In the genomic region with DNA sequence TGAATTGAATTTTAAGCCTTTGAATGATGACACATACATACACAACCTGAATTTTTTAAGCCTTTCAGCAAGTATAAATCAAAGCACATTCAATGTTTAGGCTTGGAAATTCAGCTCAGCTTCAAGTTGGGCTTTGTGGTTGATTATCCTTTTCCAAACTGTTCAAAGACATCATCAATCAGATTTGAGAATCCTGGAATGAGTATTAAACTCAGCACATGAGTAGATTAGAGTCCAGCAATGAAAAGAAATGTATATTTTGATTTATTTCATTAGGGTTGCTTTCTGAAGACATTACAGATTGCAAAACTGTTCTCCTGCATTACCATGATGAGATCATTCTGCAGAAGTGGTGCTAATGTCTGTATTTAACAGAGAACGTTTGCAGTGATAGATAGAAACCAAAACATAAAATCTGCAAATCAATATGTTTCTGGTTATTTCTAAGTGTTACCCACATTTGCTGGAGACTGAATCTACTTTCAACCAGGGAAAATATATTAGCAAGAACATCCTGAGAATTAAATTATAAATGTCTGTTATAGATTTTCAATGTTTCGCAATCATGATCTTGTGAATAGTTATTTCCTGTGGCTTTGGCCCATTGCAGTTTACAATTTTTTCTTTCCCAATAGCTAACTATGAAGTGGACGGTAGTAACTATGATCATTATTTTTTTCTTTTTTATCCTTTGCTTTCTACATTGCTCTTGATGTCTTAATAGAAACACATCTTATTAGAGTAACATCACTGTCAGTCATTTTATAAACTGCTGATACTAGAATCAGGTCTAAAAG, we compare ENCODE assay signal across 17 cellular contexts.
DNase-seq lines count a peak whose midpoint lies in the region; ATAC-seq, FAIRE-seq and TF ChIP-seq lines count a peak whose summit lies in the region.
"Had no signal": no experiment of that assay in that cellular context is flagged by ENCODE, and none has a peak within 500 bp of the region (broad histone marks: within the 10 kb centered on the region; RNA-seq: fewer than 3 reads in every experiment).

No MANE protein-coding gene starts in this region.

- no peaks in the 10 kb centered on the region for H3K36me3 Mint-ChIP-seq in MCF 10A (ENCODE audit: insufficient read depth, unreplicated experiment)

- DNase-seq in MCF 10A (ENCODE audit: unreplicated experiment): peak; percentile 13
- no peak for DNase-seq in mammary epithelial cell
- peak; percentile 45 for DNase-seq in MV-4-11 (lab: John Stamatoyannopoulos, UW)
- peak; percentile 64 to 75 for DNase-seq in fibroblast of lung (ENCODE audit: low read depth in 2 of 2)
- peak; percentile 51 for DNase-seq in stromal cell of bone marrow (ENCODE audit: low read depth)
- DNase-seq in urothelium cell line (ENCODE audit: low spot score): no peak
- DNase-seq in mesendoderm: no peak
- DNase-seq: 8988T; CD4-positive, alpha-beta T cell; DMS79; GDM1; NCI-H1092 treated with DMSO at 0.1 percent for 48 hours; NCI-H1694; NCI-H748 treated with DMSO at 0.1 percent for 48 hours had no signal

- H3K9ac ChIP-seq in mammary epithelial cell (ENCODE audit: insufficient read depth, low read length) (no peak overlapping the region), fibroblast of lung (ENCODE audit: insufficient read depth, low read length) (no peak overlapping the region), mesendoderm (ENCODE audit: low read length) (no peak overlapping the region)

- H3K27ac ChIP-seq in mammary epithelial cell (ENCODE audit: insufficient read depth, low read depth, low read length) (no peak overlapping the region), fibroblast of lung (ENCODE audit: insufficient read depth, low read length) (no peak overlapping the region), mesendoderm (ENCODE audit: low read depth, low read length) (no peak overlapping the region)
- H3K27ac ChIP-seq: SK-N-MC had no signal

- H3K4me1 Mint-ChIP-seq in MCF 10A (ENCODE audit: insufficient read depth, unreplicated experiment): peaks cover 6% of the 10 kb centered on the region

- H3K27me3 ChIP-seq in mammary epithelial cell (ENCODE audit: insufficient read depth, low read length) (no peaks in the 10 kb centered on the region), fibroblast of lung (ENCODE audit: control insufficient read depth, insufficient read depth, low read length) (no peaks in the 10 kb centered on the region), mesendoderm (ENCODE audit: insufficient read depth, low read length, poor library complexity) (no peaks in the 10 kb centered on the region)

- H4K20me1 ChIP-seq in mammary epithelial cell (ENCODE audit: insufficient read depth, low read length) (no peaks in the 10 kb centered on the region), fibroblast of lung (ENCODE audit: control insufficient read depth, extremely low read depth, insufficient read depth, low read length) (no peaks in the 10 kb centered on the region)

- TF ChIP-seq CTCF in MCF 10A (IDR thresholded peaks at IDR 0.05; ENCODE audit: unreplicated experiment) (no peak), mammary epithelial cell (conservative IDR thresholded peaks at IDR 0.05 in 1 of 2, IDR thresholded peaks at IDR 0.05 in 1 of 2; ENCODE audit: extremely low read depth in 1 of 2, insufficient read depth in 1 of 2, low read depth in 1 of 2, low read length in 2 of 2) (no peak), fibroblast of lung (conservative IDR thresholded peaks at IDR 0.05 in 1 of 2, IDR thresholded peaks at IDR 0.05 in 1 of 2; ENCODE audit: low read depth in 1 of 2, low read length in 2 of 2) (no peak)

- H2BK5ac ChIP-seq in mesendoderm (ENCODE audit: low read length): no peak overlapping the region

- no TSS peak for BruUV-seq in MCF 10A (replicated peaks; lab: Mats Ljungman, UMichigan)
- no TSS peak for BruUV-seq in mammary epithelial cell (replicated peaks; lab: Mats Ljungman, UMichigan)

- H3K4ac ChIP-seq in mesendoderm (ENCODE audit: low read depth, low read length): no peak overlapping the region

- H2BK15ac ChIP-seq in mesendoderm (replicated peaks; ENCODE audit: low read depth): no peak overlapping the region

- H4K8ac ChIP-seq in mesendoderm (ENCODE audit: low read depth, low read length): no peak overlapping the region

- H3K36me3 ChIP-seq in mammary epithelial cell (ENCODE audit: insufficient read depth, low read length) (no peaks in the 10 kb centered on the region), fibroblast of lung (ENCODE audit: control insufficient read depth, insufficient read depth, low read length) (no peaks in the 10 kb centered on the region), mesendoderm (ENCODE audit: control insufficient read depth, insufficient read depth, low read length) (no peaks in the 10 kb centered on the region)

- H3K79me2 ChIP-seq in mammary epithelial cell (ENCODE audit: insufficient read depth, low read length): no peaks in the 10 kb centered on the region
- no peaks in the 10 kb centered on the region for H3K79me2 ChIP-seq in fibroblast of lung (ENCODE audit: control insufficient read depth, insufficient read depth, low read length)
- no peaks in the 10 kb centered on the region for H3K79me2 ChIP-seq in mesendoderm (ENCODE audit: control insufficient read depth, insufficient read depth, low read length)

- ATAC-seq in HG03108 (IDR thresholded peaks at IDR 0.05; ENCODE audit: unreplicated experiment): no peak
- ATAC-seq: HCT116 had no signal

- H3K4me2 ChIP-seq in mammary epithelial cell (ENCODE audit: insufficient read depth, low read depth, low read length): no peak overlapping the region
- no peak overlapping the region for H3K4me2 ChIP-seq in fibroblast of lung (ENCODE audit: extremely low read depth, insufficient read depth, low read length)
- H3K4me2 ChIP-seq in mesendoderm (ENCODE audit: low read length): no peak overlapping the region

- no peak overlapping the region for H3K56ac ChIP-seq in mesendoderm (ENCODE audit: low read length)

- POLR2A ChIA-PET in MCF 10A (lab: Yijun Ruan, JAX): interaction anchor here (0.6 to 0.9 kb wide), 2 partner anchors 46 to 708 kb away, joined by 3 read pairs; no protein-coding TSS in a partner anchor

- H3K4me3 ChIP-seq in mammary epithelial cell (replicated peaks in 1 of 3; ENCODE audit: insufficient read depth in 1 of 3, low read depth in 2 of 3, low read length in 3 of 3) (no peak overlapping the region), fibroblast of lung (replicated peaks in 1 of 4; ENCODE audit: control extremely low read depth in 1 of 4, insufficient read depth in 1 of 4, low read depth in 3 of 4, low read length in 4 of 4) (no peak overlapping the region), mesendoderm (ENCODE audit: low read length) (no peak overlapping the region)
- H3K4me3 ChIP-seq: SK-N-MC had no signal

- H2BK120ac ChIP-seq in mesendoderm (ENCODE audit: low read depth, low read length): no peak overlapping the region

- H4K5ac ChIP-seq in mesendoderm (ENCODE audit: low read length): no peak overlapping the region

- H3K27me3 Mint-ChIP-seq in MCF 10A (ENCODE audit: insufficient read depth, unreplicated experiment): no peaks in the 10 kb centered on the region
- H3K27me3 Mint-ChIP-seq: CD4-positive, alpha-beta T cell had no signal

- no peak overlapping the region for H3K18ac ChIP-seq in mesendoderm (ENCODE audit: low read length)

- no peak for FAIRE-seq in urothelium cell line (lab: Jason Lieb, UNC)

- H2AFZ ChIP-seq in mammary epithelial cell (ENCODE audit: low read depth, low read length) (no peak overlapping the region), fibroblast of lung (ENCODE audit: low read length) (no peak overlapping the region)

- H3K4me1 ChIP-seq in mammary epithelial cell (ENCODE audit: insufficient read depth, low read length): no peaks in the 10 kb centered on the region
- no peaks in the 10 kb centered on the region for H3K4me1 ChIP-seq in fibroblast of lung (ENCODE audit: control insufficient read depth, extremely low read depth, insufficient read depth, low read length)
- H3K4me1 ChIP-seq in mesendoderm (ENCODE audit: control insufficient read depth, low read depth, low read length): no peaks in the 10 kb centered on the region

- no peak overlapping the region for H3K23ac ChIP-seq in mesendoderm (ENCODE audit: low read length)

- H3K9me3 ChIP-seq in mammary epithelial cell (replicated peaks; ENCODE audit: insufficient read depth, low read length) (no peaks in the 10 kb centered on the region), fibroblast of lung (ENCODE audit: control insufficient read depth, insufficient read depth, low read depth, low read length) (no peaks in the 10 kb centered on the region)

- dilution Hi-C loops in mammary epithelial cell (cut with HindIII; ENCODE audit: low sequenced_read_pairs): no loop called here

- WGBS in mammary epithelial cell (ENCODE audit: low coverage, missing lambda C conversion rate): 97% methylated on average over 3 of the region's 3 CpGs
- no CpG with 5 or more reads among the region's 3 CpGs for WGBS in mesendoderm (ENCODE audit: extremely low coverage, insufficient coverage, low lambda C conversion rate)

- no peak overlapping the region for H3K4me3 Mint-ChIP-seq in MCF 10A (ENCODE audit: unreplicated experiment)
- H3K4me3 Mint-ChIP-seq: CD4-positive, alpha-beta T cell had no signal

- no peak overlapping the region for H2AK5ac ChIP-seq in mesendoderm (ENCODE audit: low read length)

- H3K79me1 ChIP-seq in mesendoderm (ENCODE audit: low read length): no peaks in the 10 kb centered on the region

- intact Hi-C loops in MCF 10A (cut with micrococcal nuclease): no loop called here
- intact Hi-C loops in mammary epithelial cell (cut with micrococcal nuclease): no loop called here

- peak overlapping the region; percentile 58 for H3K27ac Mint-ChIP-seq in MCF 10A (ENCODE audit: low read depth, unreplicated experiment)
- H3K27ac Mint-ChIP-seq: CD4-positive, alpha-beta T cell had no signal

- CTCF ChIA-PET in MCF 10A (lab: Yijun Ruan, JAX): interaction anchor here (0.6 kb wide), 1 partner anchor 15 kb away, joined by 3 read pairs; no protein-coding TSS in a partner anchor
- CTCF ChIA-PET in mammary epithelial cell (lab: Charles Lee; ENCODE audit: low non-redundant PET): no interaction called here

- in situ Hi-C loops in mammary epithelial cell (cut with MboI; ENCODE audit: low sequenced_read_pairs in 2 of 2): loop anchor here in 1 of 2 donors (5.0 kb wide), 1 partner anchor 87 kb away; no protein-coding TSS in a partner anchor

- H3K9me3 Mint-ChIP-seq in MCF 10A (ENCODE audit: unreplicated experiment): no peaks in the 10 kb centered on the region

Comparison
In these comparisons a context has a peak if more than half of its experiments do, and no peak if none do; other contexts are left out.
1. DNase-seq: peak in MCF 10A (single experiment), MV-4-11 (single experiment), fibroblast of lung (2 of 2) and stromal cell of bone marrow (single experiment); none in mammary epithelial cell (single experiment), urothelium cell line (single experiment) and mesendoderm (single experiment).